1 cellular context compared by ENCODE assay signal in genomic region chr12:49336645-49337584, GRCh38.
TF ChIP-seq lines count a peak whose summit lies in the region.

Gene C1QL4, minus strand, starts transcription at chr12:49337188. Its CDS starts 711 bp downstream, at chr12:49336477.

TF ChIP-seq in SK-N-SH, 30 proteins besides CTCF, POLR2A, EP300 and RAD21 (continued from another document):
- TF ChIP-seq REST (IDR thresholded peaks at IDR 0.05; ENCODE audit: low read depth, low read length) (no peak), ELF1 (IDR thresholded peaks at IDR 0.05) (no peak), ZBTB33 (IDR thresholded peaks at IDR 0.05; ENCODE audit: borderline replicate concordance, low read depth) (no peak), FOXJ3 (CRISPR knock-in tag; IDR thresholded peaks at IDR 0.05) (no peak), USF2 (IDR thresholded peaks at IDR 0.05; ENCODE audit: borderline replicate concordance, low read depth, low read length) (no peak), RXRA (IDR thresholded peaks at IDR 0.05; ENCODE audit: borderline replicate concordance, low read depth) (no peak), RFX5 (IDR thresholded peaks at IDR 0.05; ENCODE audit: low read length) (no peak), PBX3 (IDR thresholded peaks at IDR 0.05) (no peak), FOSL2 (IDR thresholded peaks at IDR 0.05; ENCODE audit: borderline replicate concordance, low read depth) (no peak), TEAD4 (IDR thresholded peaks at IDR 0.05; ENCODE audit: borderline replicate concordance, insufficient read depth) (no peak)
